9 cellular contexts compared by ENCODE assay signal in the genomic region with DNA sequence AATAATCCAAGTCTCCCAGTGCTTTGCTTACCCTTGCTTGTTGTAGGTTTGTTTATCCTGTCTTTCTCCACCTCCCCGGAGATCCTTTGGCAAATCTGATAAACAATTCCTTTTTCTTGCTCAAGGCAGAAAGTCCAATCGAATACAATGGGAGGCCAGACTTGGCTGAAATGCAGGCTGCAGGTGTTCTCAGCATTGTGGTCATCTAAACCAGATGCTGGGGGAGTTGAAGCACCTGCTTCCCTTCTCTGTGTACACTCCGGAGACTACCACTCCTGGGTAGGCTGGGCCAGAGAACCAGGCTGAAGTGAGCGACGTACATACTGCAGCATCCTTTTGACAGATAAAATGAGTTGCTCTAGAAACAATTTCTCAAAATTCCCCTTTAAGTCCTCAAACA.
DNase-seq lines count a peak whose midpoint lies in the region; ATAC-seq and TF ChIP-seq lines count a peak whose summit lies in the region.
"Had no signal": no experiment of that assay in that cellular context is flagged by ENCODE, and none has a peak within 500 bp of the region (broad histone marks: within the 10 kb centered on the region; RNA-seq: fewer than 3 reads in every experiment).

No MANE protein-coding gene starts in this region.

- CTCF ChIA-PET in CD8-positive, alpha-beta memory T cell (lab: Charles Lee), result interaction anchor here (1.3 to 3.4 kb wide), 6 partner anchors 32 to 743 kb away, joined by 3 to 23 read pairs (median 4); no protein-coding TSS in a partner anchor
- CTCF ChIA-PET in OCI-LY7 (lab: Charles Lee; ENCODE audit: unreplicated experiment), result no interaction called here

- no peak overlapping the region; the same call in 1 of the 2 replicates for H3K4me2 ChIP-seq in OCI-LY7 (ENCODE audit: low read length)

- no peaks in the 10 kb centered on the region for H4K20me1 ChIP-seq in OCI-LY7 (ENCODE audit: insufficient read depth, low read length)

- no peaks in the 10 kb centered on the region for H3K27me3 ChIP-seq in CD8-positive, alpha-beta memory T cell (ENCODE audit: insufficient read depth, low read length, poor library complexity, severe bottlenecking)
- H3K27me3 ChIP-seq in gastroesophageal sphincter, result no peaks in the 10 kb centered on the region
- H3K27me3 ChIP-seq: SJSA1 had no signal

- H3K9me3 ChIP-seq in CD8-positive, alpha-beta memory T cell (ENCODE audit: low read length), result no peaks in the 10 kb centered on the region
- H3K9me3 ChIP-seq in OCI-LY7 (ENCODE audit: low read length), result no peaks in the 10 kb centered on the region
- H3K9me3 ChIP-seq in gastroesophageal sphincter, result no peaks in the 10 kb centered on the region
- H3K9me3 ChIP-seq: SJSA1 had no signal

- H3K9me3 Mint-ChIP-seq in CD8-positive, alpha-beta memory T cell, result no peaks in the 10 kb centered on the region
- no peaks in the 10 kb centered on the region for H3K9me3 Mint-ChIP-seq in endothelial cell (ENCODE audit: unreplicated experiment)

- no peak for DNase-seq in CD8-positive, alpha-beta memory T cell
- peak; percentile 70 for DNase-seq in OCI-LY7 (ENCODE audit: low spot score)
- DNase-seq in endothelial cell (ENCODE audit: low spot score), result no peak
- DNase-seq in activated T-cell treated with anti-CD3 and anti-CD28 coated beads, Interleukin-2, amount 50 U/mL, for 48 hours, result no peak

- POLR2A ChIA-PET in CD8-positive, alpha-beta memory T cell (lab: Charles Lee), result no interaction called here
- POLR2A ChIA-PET in OCI-LY7 (lab: Charles Lee), result no interaction called here

- H3K27ac ChIP-seq in CD8-positive, alpha-beta memory T cell (ENCODE audit: low read depth, low read length), result no peak overlapping the region
- H3K27ac ChIP-seq in OCI-LY7 (ENCODE audit: low read depth, low read length, poor library complexity, severe bottlenecking), result no peak overlapping the region
- H3K27ac ChIP-seq in gastroesophageal sphincter, result no peak overlapping the region
- H3K27ac ChIP-seq: SJSA1 had no signal

- peaks cover 34 to 63% (median 50%) of the 10 kb centered on the region in 3 donors for H3K4me1 Mint-ChIP-seq in CD8-positive, alpha-beta memory T cell
- peaks cover 40% of the 10 kb centered on the region for H3K4me1 Mint-ChIP-seq in endothelial cell (ENCODE audit: unreplicated experiment)

- TF ChIP-seq POLR2A in gastroesophageal sphincter (IDR thresholded peaks at IDR 0.05), result no peak

- H2AFZ ChIP-seq in OCI-LY7 (ENCODE audit: low read length), result peak overlapping the region; percentile 33; the same call in 1 of the 2 replicates

- no peaks in the 10 kb centered on the region for H3K79me2 ChIP-seq in OCI-LY7 (ENCODE audit: insufficient read depth, low read depth, low read length)

- ATAC-seq in GM19372 (IDR thresholded peaks at IDR 0.05; ENCODE audit: low read depth, unreplicated experiment), result peak; percentile 57
- ATAC-seq in HG03064 (IDR thresholded peaks at IDR 0.05; ENCODE audit: low read depth, unreplicated experiment), result peak; percentile 58
- ATAC-seq in gastroesophageal sphincter, result no peak
- ATAC-seq in GM21367 (IDR thresholded peaks at IDR 0.05; ENCODE audit: unreplicated experiment), result no peak

- H3K27me3 Mint-ChIP-seq in CD8-positive, alpha-beta memory T cell, result peaks cover 0 to 1% of the 10 kb centered on the region in 2 donors
- H3K27me3 Mint-ChIP-seq in endothelial cell (ENCODE audit: unreplicated experiment), result no peaks in the 10 kb centered on the region

- no peak for TF ChIP-seq EP300 in gastroesophageal sphincter (IDR thresholded peaks at IDR 0.05)

- H3K27ac Mint-ChIP-seq in CD8-positive, alpha-beta memory T cell, result peak overlapping the region; percentile 70 to 99 (median 82)
- H3K27ac Mint-ChIP-seq in endothelial cell (ENCODE audit: unreplicated experiment), result no peak overlapping the region

- no peaks in the 10 kb centered on the region for H3K36me3 ChIP-seq in CD8-positive, alpha-beta memory T cell (ENCODE audit: insufficient read depth, low read length)
- H3K36me3 ChIP-seq in OCI-LY7 (ENCODE audit: insufficient read depth, low read length) (no peaks in the 10 kb centered on the region), gastroesophageal sphincter (no peaks in the 10 kb centered on the region)
- H3K36me3 ChIP-seq: SJSA1 had no signal

- intact Hi-C loops in OCI-LY7 (cut with micrococcal nuclease; ENCODE audit: unreplicated experiment), result loop anchor here (2.0 to 10.0 kb wide), 3 partner anchors 247 to 959 kb away; no protein-coding TSS in a partner anchor

- peaks cover 0 to 8% (median 2%) of the 10 kb centered on the region in 3 donors for H3K36me3 Mint-ChIP-seq in CD8-positive, alpha-beta memory T cell
- H3K36me3 Mint-ChIP-seq in endothelial cell (ENCODE audit: low read depth, unreplicated experiment), result no peaks in the 10 kb centered on the region

- no peak overlapping the region for H3K4me3 ChIP-seq in CD8-positive, alpha-beta memory T cell (ENCODE audit: low read length)
- H3K4me3 ChIP-seq in OCI-LY7 (ENCODE audit: low read depth, low read length, poor library complexity, severe bottlenecking), result no peak overlapping the region
- H3K4me3 ChIP-seq in gastroesophageal sphincter, result no peak overlapping the region
- H3K4me3 ChIP-seq: SJSA1 had no signal

- H3K4me1 ChIP-seq in CD8-positive, alpha-beta memory T cell (ENCODE audit: insufficient read depth, low read length), result no peaks in the 10 kb centered on the region
- H3K4me1 ChIP-seq in OCI-LY7 (ENCODE audit: insufficient read depth, low read length, poor library complexity, severe bottlenecking) (peaks cover 5% of the 10 kb centered on the region), gastroesophageal sphincter (peaks cover 9 to 52% (median 12%) of the 10 kb centered on the region in 3 donors)

- TF ChIP-seq CTCF in OCI-LY7 (conservative IDR thresholded peaks at IDR 0.05; ENCODE audit: low read length), result no peak
- no peak for TF ChIP-seq CTCF in gastroesophageal sphincter (IDR thresholded peaks at IDR 0.05)
- TF ChIP-seq CTCF in endothelial cell (IDR thresholded peaks at IDR 0.05; ENCODE audit: unreplicated experiment), result no peak

- BruUV-seq in OCI-LY7 (replicated peaks; lab: Mats Ljungman, UMichigan), result no TSS peak

- H3K9me2 ChIP-seq in OCI-LY7 (ENCODE audit: insufficient read depth, low read length), result no peaks in the 10 kb centered on the region

- peak overlapping the region; percentile 30 to 87 (median 78) for H3K4me3 Mint-ChIP-seq in CD8-positive, alpha-beta memory T cell
- H3K4me3 Mint-ChIP-seq in endothelial cell (ENCODE audit: unreplicated experiment), result no peak overlapping the region

- 40 to 63% methylated on average over 2 to 5 of the region's 5 CpGs for WGBS in gastroesophageal sphincter (ENCODE audit: low coverage in 1 of 2), 2 donors

Comparison
In these comparisons a context has a peak if more than half of its experiments do, and no peak if none do; other contexts are left out.
1. ATAC-seq: peak in GM19372 (single experiment) and HG03064 (single experiment); none in gastroesophageal sphincter (single experiment) and GM21367 (single experiment).